ENCODE assay signal across 1 cellular context in the genomic region with DNA sequence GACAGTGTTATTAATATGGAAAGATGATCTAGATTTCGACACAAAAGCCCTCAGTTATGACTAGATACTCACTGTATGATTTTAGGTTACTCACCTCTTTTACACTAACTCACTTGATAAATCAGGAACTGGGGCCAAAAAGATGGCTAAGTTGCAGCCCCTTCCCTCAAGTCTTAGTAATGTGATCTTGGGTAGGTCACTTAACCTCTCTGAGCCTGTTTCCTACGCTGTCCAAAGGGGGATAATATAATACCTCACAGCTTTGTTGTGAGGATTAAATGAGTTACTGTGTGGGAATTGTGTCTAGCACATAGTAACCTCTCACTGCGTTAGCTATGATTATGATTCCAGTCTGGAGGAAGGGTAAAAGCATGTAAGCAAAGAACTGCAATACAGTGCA.
TF ChIP-seq lines count a peak whose summit lies in the region.

No MANE protein-coding gene starts in this region.

TF ChIP-seq in GM12878, 131 proteins besides CTCF, POLR2A, EP300 and RAD21 (continued from another document):
- no peak for TF ChIP-seq SRF (IDR thresholded peaks at IDR 0.05; ENCODE audit: low read depth in 2 of 2, low read length in 2 of 2)
